12 cellular contexts compared by ENCODE assay signal in the genomic region with DNA sequence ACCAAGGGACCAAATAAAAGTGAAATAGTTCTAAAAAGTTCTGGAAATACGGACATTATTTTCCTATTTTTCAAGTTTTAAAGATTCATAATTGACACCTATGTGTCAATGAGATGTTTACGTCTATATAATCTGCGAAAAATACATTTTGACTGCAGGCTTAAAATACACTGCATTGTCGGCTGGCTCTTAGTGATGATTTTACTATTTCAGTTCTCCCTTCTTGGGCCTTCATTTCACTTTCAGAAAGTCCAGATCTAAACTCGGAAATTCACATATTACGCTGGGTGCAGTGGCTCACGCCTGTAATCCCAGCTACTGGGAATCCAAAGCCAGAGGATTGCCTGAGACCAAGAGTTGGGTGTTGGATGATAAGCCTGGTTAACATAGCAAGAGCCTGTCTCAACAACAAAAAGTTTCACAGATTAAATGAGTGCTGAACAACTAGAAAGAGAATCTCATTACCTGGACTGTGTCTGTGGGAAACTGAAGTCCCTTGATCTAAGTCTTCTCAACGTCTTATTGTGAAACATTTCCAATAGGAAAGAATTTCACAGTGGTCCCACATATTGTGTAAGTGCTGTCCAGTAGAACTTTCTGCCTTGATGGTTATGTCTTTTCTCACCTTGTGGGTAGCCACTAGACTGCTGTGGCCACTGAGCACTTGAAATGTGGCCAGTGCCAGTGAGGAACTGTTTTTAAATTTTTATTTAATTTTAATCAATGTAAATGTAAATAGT. TPM values are rescaled to one million over a fixed set of nuclear protein-coding genes. Genes with fewer than 3 reads are reported as not detected.
DNase-seq lines count a peak whose midpoint lies in the region; ATAC-seq, FAIRE-seq and TF ChIP-seq lines count a peak whose summit lies in the region.
"Had no signal": no experiment of that assay in that cellular context is flagged by ENCODE, and none has a peak within 500 bp of the region (broad histone marks: within the 10 kb centered on the region; RNA-seq: fewer than 3 reads in every experiment).

No MANE protein-coding gene starts in this region.

- no peak for DNase-seq in activated CD4-positive, alpha-beta T cell treated with anti-CD3 and anti-CD28 coated beads, Interleukin-2, amount 10 ng/mL, durations not matched to agents 7 days and 5 days
- no peak for DNase-seq in activated CD4-positive, alpha-beta T cell treated with anti-CD3 and anti-CD28 coated beads, Interleukin-2, amount 50 U/mL, for 1 hour
- no peak for DNase-seq in astrocyte (ENCODE audit: low read depth)
- no peak for DNase-seq in DMS153 treated with DMSO at 0.1 percent for 48 hours (lab: John Stamatoyannopoulos, UW; ENCODE audit: unreplicated experiment)
- no peak for DNase-seq in globus pallidus (ENCODE audit: low spot score)
- no peak for DNase-seq in cortex of kidney (lab: John Stamatoyannopoulos, UW)
- DNase-seq: cerebellar nuclear complex, left cardiac atrium, NCI-H1436 had no signal

- H3K36me3 ChIP-seq in astrocyte (ENCODE audit: insufficient read depth, low read length) (no peaks in the 10 kb centered on the region), neuron (ENCODE audit: insufficient read depth, low read length) (peaks cover 4% of the 10 kb centered on the region)

- H3K4me1 ChIP-seq in astrocyte (ENCODE audit: insufficient read depth, low read length) (peaks cover 15% of the 10 kb centered on the region), neuron (ENCODE audit: insufficient read depth, low read length) (peaks cover 15% of the 10 kb centered on the region)

- no peaks in the 10 kb centered on the region for H3K9me3 Mint-ChIP-seq in activated CD4-positive, alpha-beta T cell treated with anti-CD3 and anti-CD28 coated beads, Interleukin-2, amount 10 ng/mL, durations not matched to agents 7 days and 5 days
- no peaks in the 10 kb centered on the region for H3K9me3 Mint-ChIP-seq in astrocyte (ENCODE audit: unreplicated experiment)

- H3K4me3 ChIP-seq in astrocyte (ENCODE audit: insufficient read depth, low read depth, low read length) (no peak overlapping the region), neuron (ENCODE audit: low read length) (peak overlapping the region; percentile 100)

- peak; percentile 11 for ATAC-seq in HG02852 (IDR thresholded peaks at IDR 0.05; ENCODE audit: unreplicated experiment)
- ATAC-seq: left cardiac atrium had no signal

- H3K79me2 ChIP-seq in astrocyte (ENCODE audit: insufficient read depth, low read length): peaks cover 40% of the 10 kb centered on the region

- CTCF ChIA-PET in activated CD4-positive, alpha-beta T cell treated with anti-CD3 and anti-CD28 coated beads, Interleukin-2, amount 10 ng/mL, durations not matched to agents 7 days and 5 days (lab: Charles Lee): no interaction called here

- H2AFZ ChIP-seq in astrocyte (ENCODE audit: low read depth, low read length) (no peak overlapping the region), neuron (ENCODE audit: low read depth, low read length) (no peak overlapping the region)

- peak overlapping the region; percentile 93 for H3K4me3 Mint-ChIP-seq in activated CD4-positive, alpha-beta T cell treated with anti-CD3 and anti-CD28 coated beads, Interleukin-2, amount 10 ng/mL, durations not matched to agents 7 days and 5 days
- peak overlapping the region; percentile 87 for H3K4me3 Mint-ChIP-seq in astrocyte (ENCODE audit: unreplicated experiment)

- H3K9me3 ChIP-seq in astrocyte (ENCODE audit: insufficient read depth, low read depth, low read length) (no peaks in the 10 kb centered on the region), neuron (ENCODE audit: low read length) (no peaks in the 10 kb centered on the region)

- H3K4me2 ChIP-seq in astrocyte (ENCODE audit: low read length): no peak overlapping the region

- H3K36me3 Mint-ChIP-seq in activated CD4-positive, alpha-beta T cell treated with anti-CD3 and anti-CD28 coated beads, Interleukin-2, amount 10 ng/mL, durations not matched to agents 7 days and 5 days (ENCODE audit: low read depth): peaks cover 2% of the 10 kb centered on the region
- H3K36me3 Mint-ChIP-seq in astrocyte (ENCODE audit: low read depth, unreplicated experiment): no peaks in the 10 kb centered on the region

- no peak overlapping the region for H3K27ac ChIP-seq in astrocyte (ENCODE audit: low read depth, low read length)

- H3K27ac Mint-ChIP-seq in activated CD4-positive, alpha-beta T cell treated with anti-CD3 and anti-CD28 coated beads, Interleukin-2, amount 10 ng/mL, durations not matched to agents 7 days and 5 days: no peak overlapping the region
- no peak overlapping the region for H3K27ac Mint-ChIP-seq in astrocyte (ENCODE audit: unreplicated experiment)

- no peak for FAIRE-seq in astrocyte (lab: Jason Lieb, UNC)

- no peak overlapping the region for H3K9ac ChIP-seq in astrocyte (ENCODE audit: low read length)
- H3K9ac ChIP-seq: parathyroid adenoma had no signal

- H4K20me1 ChIP-seq in astrocyte (ENCODE audit: insufficient read depth, low read length): peaks cover 14% of the 10 kb centered on the region

- TF ChIP-seq CTCF in astrocyte (IDR thresholded peaks at IDR 0.05; ENCODE audit: insufficient read depth, low read depth, low read length): no peak

- H3K27me3 ChIP-seq in astrocyte (ENCODE audit: insufficient read depth, low read length): no peaks in the 10 kb centered on the region
- H3K27me3 ChIP-seq in neuron (ENCODE audit: insufficient read depth, low read length): no peaks in the 10 kb centered on the region

- POLR2A ChIA-PET in activated CD4-positive, alpha-beta T cell treated with anti-CD3 and anti-CD28 coated beads, Interleukin-2, amount 10 ng/mL, durations not matched to agents 7 days and 5 days (lab: Charles Lee): no interaction called here

- H3K27me3 Mint-ChIP-seq in activated CD4-positive, alpha-beta T cell treated with anti-CD3 and anti-CD28 coated beads, Interleukin-2, amount 10 ng/mL, durations not matched to agents 7 days and 5 days: peaks cover 2% of the 10 kb centered on the region
- no peaks in the 10 kb centered on the region for H3K27me3 Mint-ChIP-seq in astrocyte (ENCODE audit: low read depth, unreplicated experiment)

- H3K4me1 Mint-ChIP-seq in activated CD4-positive, alpha-beta T cell treated with anti-CD3 and anti-CD28 coated beads, Interleukin-2, amount 10 ng/mL, durations not matched to agents 7 days and 5 days: peaks cover 23% of the 10 kb centered on the region
- no peaks in the 10 kb centered on the region for H3K4me1 Mint-ChIP-seq in astrocyte (ENCODE audit: low read depth, unreplicated experiment)

RNA-seq across cellular contexts. Expression of a gene that starts 1.8 kb away (rescaled TPM):
- total RNA-seq in activated CD4-positive, alpha-beta T cell treated with anti-CD3 and anti-CD28 coated beads, Interleukin-2, amount 10 ng/mL, durations not matched to agents 7 days and 5 days: 10 to 100 TPM; 18.7 to 21.1 TPM
- 36.5 and 39.3 TPM in 2 replicates for total RNA-seq in astrocyte

RNA-seq across cellular contexts. Expression of a gene that starts 22.2 kb away (rescaled TPM):
- total RNA-seq in activated CD4-positive, alpha-beta T cell treated with anti-CD3 and anti-CD28 coated beads, Interleukin-2, amount 10 ng/mL, durations not matched to agents 7 days and 5 days: 10 to 100 TPM; 17.6 to 20.1 TPM
- total RNA-seq in astrocyte: 39.2 TPM in 2 replicates
